8 cellular contexts compared by ENCODE assay signal in genomic region chr20:50153500-50154377, GRCh38. TPM values are rescaled to one million over a fixed set of nuclear protein-coding genes. Genes with fewer than 3 reads are reported as not detected.
A peak's percentile ranks its signal among the peaks of the same experiment; 100 is the strongest.
DNase-seq lines count a peak whose midpoint lies in the region; ATAC-seq and TF ChIP-seq lines count a peak whose summit lies in the region.

PEDS1 (minus strand) TSS chr20:50153723; CDS start chr20:50153637, 86 bp downstream.

- ATAC-seq in CD4-positive, alpha-beta T cell (ENCODE audit: poor library complexity): peak; percentile 95
- peak; percentile 97 for ATAC-seq in GM19452 (IDR thresholded peaks at IDR 0.05; ENCODE audit: unreplicated experiment)
- peak; percentile 96 for ATAC-seq in effector memory CD8-positive, alpha-beta T cell (replicated peaks)

- no peak within 1 kb of the TSS for H2BK15ac ChIP-seq in mesendoderm (replicated peaks; ENCODE audit: low read depth)

- no peaks in the 10 kb centered on the region for H3K27me3 ChIP-seq in CD4-positive, alpha-beta T cell (ENCODE audit: control insufficient read depth, insufficient read depth, low read length)
- H3K27me3 ChIP-seq in HL-60 (ENCODE audit: insufficient read depth, poor library complexity, severe bottlenecking): no peaks in the 10 kb centered on the region
- no peaks in the 10 kb centered on the region for H3K27me3 ChIP-seq in mesendoderm (ENCODE audit: insufficient read depth, low read length, poor library complexity)

- peak within 1 kb of the TSS; percentile 99 for H3K27ac Mint-ChIP-seq in CD4-positive, alpha-beta T cell
- peak within 1 kb of the TSS; percentile 94 to 95 for H3K27ac Mint-ChIP-seq in effector memory CD8-positive, alpha-beta T cell

- H3K4ac ChIP-seq in mesendoderm (ENCODE audit: low read depth, low read length): peak within 1 kb of the TSS; percentile 17

- peak within 1 kb of the TSS; percentile 84 for H3K9ac ChIP-seq in mesendoderm (ENCODE audit: low read length)

- H2AK5ac ChIP-seq in mesendoderm (ENCODE audit: low read length): peak within 1 kb of the TSS; percentile 97

- H3K36me3 ChIP-seq in mesendoderm (ENCODE audit: control insufficient read depth, insufficient read depth, low read length): no peaks in the 10 kb centered on the region

- H3K4me1 Mint-ChIP-seq in CD4-positive, alpha-beta T cell (ENCODE audit: low read depth): peaks cover 51% of the 10 kb centered on the region
- peaks cover 41 to 47% of the 10 kb centered on the region in 2 donors for H3K4me1 Mint-ChIP-seq in effector memory CD8-positive, alpha-beta T cell (ENCODE audit: low read depth in 2 of 2)

- peak within 1 kb of the TSS; percentile 94 for H3K4me3 Mint-ChIP-seq in CD4-positive, alpha-beta T cell
- H3K4me3 Mint-ChIP-seq in effector memory CD8-positive, alpha-beta T cell: peak within 1 kb of the TSS; percentile 83 to 89

- no peaks in the 10 kb centered on the region for H3K9me3 Mint-ChIP-seq in CD4-positive, alpha-beta T cell
- H3K9me3 Mint-ChIP-seq in effector memory CD8-positive, alpha-beta T cell: no peaks in the 10 kb centered on the region

- peak; percentile 59 to 83 (median 74) for DNase-seq in CD4-positive, alpha-beta T cell
- DNase-seq in HL-60 (ENCODE audit: low read depth in 1 of 2, low spot score in 1 of 2) (peak; percentile 84 to 86), NOMO-1 treated with DMSO at 0.1 percent for 48 hours (lab: John Stamatoyannopoulos, UW; ENCODE audit: unreplicated experiment) (peak; percentile 87), mesendoderm (peak; percentile 94)
- DNase-seq in activated CD8-positive, alpha-beta memory T cell treated with anti-CD3 and anti-CD28 coated beads for 4 hours (ENCODE audit: low read depth in 2 of 2): peak; percentile 57 to 61
- peak; percentile 72 to 77 (median 72) for DNase-seq in effector memory CD8-positive, alpha-beta T cell
- peak; percentile 56 for DNase-seq in stimulated activated CD8-positive, alpha-beta memory T cell treated with anti-CD3 and anti-CD28 coated beads, Interleukin-15, amount 100 ng/mL, for 1 hour (ENCODE audit: low read depth)

- no peaks in the 10 kb centered on the region for H3K27me3 Mint-ChIP-seq in CD4-positive, alpha-beta T cell
- H3K27me3 Mint-ChIP-seq in effector memory CD8-positive, alpha-beta T cell: no peaks in the 10 kb centered on the region

- intact Hi-C loops in CD4-positive, alpha-beta T cell (cut with DNase I, micrococcal nuclease): loop anchor here in 1 of 2 experiments (1.0 to 2.0 kb wide), 4 partner anchors 37 to 357 kb away; partner anchors contain the start of genes CEBPB, PTPN1, RNF114 and UBE2V1

- peaks cover 13% of the 10 kb centered on the region for H3K4me1 ChIP-seq in mesendoderm (ENCODE audit: control insufficient read depth, low read depth, low read length)

- H3K9me3 ChIP-seq in CD4-positive, alpha-beta T cell (ENCODE audit: control insufficient read depth, low read length): no peaks in the 10 kb centered on the region

- peak within 1 kb of the TSS; percentile 92 for H3K56ac ChIP-seq in mesendoderm (ENCODE audit: low read length)

- H3K79me2 ChIP-seq in mesendoderm (ENCODE audit: control insufficient read depth, insufficient read depth, low read length): peaks cover 40% of the 10 kb centered on the region

- peak within 1 kb of the TSS; percentile 99 for H3K4me2 ChIP-seq in mesendoderm (ENCODE audit: low read length)

- no peak for TF ChIP-seq CTCF in CD4-positive, alpha-beta T cell (IDR thresholded peaks at IDR 0.05)
- TF ChIP-seq CTCF in HL-60 (IDR thresholded peaks at IDR 0.05; ENCODE audit: insufficient read depth, low read length): no peak

- no CpG with 5 or more reads among the region's 99 CpGs for WGBS in mesendoderm (ENCODE audit: extremely low coverage, insufficient coverage, low lambda C conversion rate)

- H3K27ac ChIP-seq in CD4-positive, alpha-beta T cell (ENCODE audit: low read depth, low read length): peak within 1 kb of the TSS; percentile 75
- peak within 1 kb of the TSS; percentile 86 for H3K27ac ChIP-seq in HL-60 (replicated peaks)
- H3K27ac ChIP-seq in mesendoderm (ENCODE audit: low read depth, low read length): peak within 1 kb of the TSS; percentile 46

- H3K4me3 ChIP-seq in HL-60 (replicated peaks; ENCODE audit: insufficient read depth, low read length) (peak within 1 kb of the TSS; percentile 97), mesendoderm (ENCODE audit: low read length) (peak within 1 kb of the TSS; percentile 61)

- H3K36me3 Mint-ChIP-seq in CD4-positive, alpha-beta T cell (ENCODE audit: low read depth): peaks cover 21% of the 10 kb centered on the region
- H3K36me3 Mint-ChIP-seq in effector memory CD8-positive, alpha-beta T cell (ENCODE audit: insufficient read depth): peaks cover 6% of the 10 kb centered on the region

- no peak within 1 kb of the TSS for H2BK120ac ChIP-seq in mesendoderm (ENCODE audit: low read depth, low read length)

- peaks cover 14% of the 10 kb centered on the region for H3K79me1 ChIP-seq in mesendoderm (ENCODE audit: low read length)

- H2BK5ac ChIP-seq in mesendoderm (ENCODE audit: low read length): peak within 1 kb of the TSS; percentile 58

- H4K8ac ChIP-seq in mesendoderm (ENCODE audit: low read depth, low read length): no peak within 1 kb of the TSS

- no peak within 1 kb of the TSS for H4K5ac ChIP-seq in mesendoderm (ENCODE audit: low read length)

- H3K18ac ChIP-seq in mesendoderm (ENCODE audit: low read length): peak within 1 kb of the TSS; percentile 91

- POLR2A ChIA-PET in CD4-positive, alpha-beta T cell (lab: Charles Lee): interaction anchor here (0.6 to 3.3 kb wide), 21 partner anchors 8 to 805 kb away, joined by 3 to 44 read pairs (median 6); partner anchors contain the start of genes ADNP, CEBPB, DPM1 and MOCS3

- CTCF ChIA-PET in CD4-positive, alpha-beta T cell (lab: Charles Lee): interaction anchor here (0.6 to 3.4 kb wide), 10 partner anchors 12 to 1096 kb away, joined by 3 to 36 read pairs (median 6); partner anchors contain the start of gene UBE2V1

- H3K23ac ChIP-seq in mesendoderm (ENCODE audit: low read length): peak within 1 kb of the TSS; percentile 20

RNA-seq across cellular contexts. Expression of gene PEDS1, which starts in this region (rescaled TPM):
- 10 to 100 TPM; 21.3 to 21.9 TPM for total RNA-seq in CD4-positive, alpha-beta T cell
- 59.8 TPM for polyA plus RNA-seq in mesendoderm (2013, experiment 1 of 2)
- 57.8 TPM for polyA plus RNA-seq in mesendoderm (2013, experiment 2 of 2)

Comparison
In these comparisons a context has a peak if more than half of its experiments do, and no peak if none do; other contexts are left out.
1. Peak in every context shown above with its lines: DNase-seq, ATAC-seq, H3K4me3 ChIP-seq and H3K27ac ChIP-seq.